Comparison of ENCODE assay signal across 8 cellular contexts in genomic region chr2:191150121-191150450, GRCh38. TPM values are rescaled to one million over a fixed set of nuclear protein-coding genes. Genes with fewer than 3 reads are reported as not detected.
A peak's percentile ranks its signal among the peaks of the same experiment; 100 is the strongest.
DNase-seq lines count a peak whose midpoint lies in the region; ATAC-seq and TF ChIP-seq lines count a peak whose summit lies in the region.

No MANE protein-coding gene starts in this region.

- no peak for TF ChIP-seq CTCF in heart right ventricle (IDR thresholded peaks at IDR 0.05)

- peak overlapping the region; percentile 29 for H3K4me3 ChIP-seq in SJSA1
- H3K4me3 ChIP-seq in heart right ventricle: peak overlapping the region; percentile 37 to 66 (median 53)
- H3K4me3 ChIP-seq in skin epidermis: peak overlapping the region; percentile 33 to 56 (median 48)

- DNase-seq in SJSA1 (ENCODE audit: low read depth in 1 of 2, low spot score in 2 of 2): no peak
- DNase-seq in heart right ventricle: no peak
- no peak for DNase-seq in anterior cingulate cortex (lab: John Stamatoyannopoulos, UW)
- no peak for DNase-seq in H4 (ENCODE audit: low spot score)
- DNase-seq in stimulated activated CD4-positive, alpha-beta T cell treated with anti-CD3 and anti-CD28 coated beads, Interleukin-4, amount 100 ng/mL, for 1 hour: no peak

- no peak overlapping the region for H3K27ac ChIP-seq in SJSA1
- H3K27ac ChIP-seq in heart right ventricle: peak overlapping the region in 3 of 10 donors; percentile 42 to 84 (median 76)
- H3K27ac ChIP-seq in skin epidermis: peak overlapping the region in 18 of 21 experiments; percentile 22 to 91 (median 71)

- no peaks in the 10 kb centered on the region for H3K4me1 ChIP-seq in SJSA1 (replicated peaks)
- H3K4me1 ChIP-seq in heart right ventricle: peaks cover 0 to 24% (median 4%) of the 10 kb centered on the region in 9 donors

- ATAC-seq in GM18867 (IDR thresholded peaks at IDR 0.05; ENCODE audit: unreplicated experiment) (peak; percentile 28), HG02623 (IDR thresholded peaks at IDR 0.05; ENCODE audit: unreplicated experiment) (peak; percentile 24), heart right ventricle (peak in 3 of 8 donors; percentile 22 to 31 (median 26))

- H3K9me3 ChIP-seq in SJSA1 (replicated peaks) (no peaks in the 10 kb centered on the region), heart right ventricle (no peaks in the 10 kb centered on the region)

- no peaks in the 10 kb centered on the region for H3K36me3 ChIP-seq in SJSA1
- peaks cover 0 to 23% (median 0%) of the 10 kb centered on the region in 9 donors for H3K36me3 ChIP-seq in heart right ventricle

- intact Hi-C loops in heart right ventricle (cut with DNase I): loop anchor here in 4 of 10 donors (5.0 to 10.0 kb wide), 3 partner anchors 95 to 365 kb away; no protein-coding TSS in a partner anchor

- WGBS in heart right ventricle, 2 donors: 40 to 41% methylated on average over 6 of the region's 6 CpGs

- peaks cover 9% of the 10 kb centered on the region; the same call in 1 of the 2 replicates for H3K27me3 ChIP-seq in SJSA1 (replicated peaks)
- no peaks in the 10 kb centered on the region for H3K27me3 ChIP-seq in heart right ventricle

RNA-seq across cellular contexts. Expression of gene STAT4, which starts 0.7 kb away (rescaled TPM):
- 0.89 and 8.2 TPM in 2 replicates for total RNA-seq in SJSA1 (2014; rRNA removed; shearing (Covaris generic))
- 1 to 10 TPM in 8 of 10 donors, under 1 TPM in 2; 0.52 to 9.4 (median 2.2) TPM for total RNA-seq in heart right ventricle
- polyA plus RNA-seq in heart right ventricle: 1 to 10 TPM in 1 of 2 donors, under 1 TPM in 1; 0.52 to 2.2 TPM
- 0.55 and 4.3 TPM in 2 replicates for total RNA-seq in H4 (2014; rRNA removed; shearing (Covaris generic))
